Comparison of ENCODE assay signal across 14 cellular contexts in the genomic region with DNA sequence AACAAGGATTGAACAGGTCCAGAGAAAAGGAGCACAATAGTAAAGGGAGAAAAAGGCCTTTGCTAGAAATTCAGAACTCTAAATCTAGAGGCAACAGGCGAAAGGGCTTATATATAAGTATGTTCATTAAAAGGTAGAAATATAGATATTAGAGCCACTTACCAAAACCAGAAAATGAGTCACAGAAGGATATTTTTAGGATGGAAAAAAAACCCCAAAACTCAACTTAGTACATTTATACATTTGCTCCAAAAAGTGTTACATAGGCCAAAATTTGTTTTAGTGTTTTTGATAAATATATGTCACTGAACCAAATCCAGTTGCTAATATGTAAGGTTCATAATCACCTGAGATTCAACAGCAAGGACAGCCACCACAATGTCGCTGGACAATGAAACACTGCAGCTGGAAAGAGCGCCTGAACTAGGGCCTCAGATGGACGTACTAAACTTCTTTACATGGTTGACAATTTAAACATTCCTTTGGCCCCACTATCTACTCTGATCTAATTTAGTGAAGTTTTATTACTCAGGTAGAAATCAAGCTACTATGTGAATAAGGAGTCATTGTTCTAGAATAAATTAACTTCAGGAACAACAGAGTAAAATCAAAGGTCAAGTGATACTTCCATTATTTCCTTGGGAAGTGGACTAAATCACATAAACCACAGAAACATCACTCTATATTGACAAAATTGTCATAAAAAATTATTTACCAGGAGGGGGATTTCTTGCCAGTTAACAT. TPM values are rescaled to one million over a fixed set of nuclear protein-coding genes. Genes with fewer than 3 reads are reported as not detected.
DNase-seq lines count a peak whose midpoint lies in the region; ATAC-seq and TF ChIP-seq lines count a peak whose summit lies in the region.
"Had no signal": no experiment of that assay in that cellular context is flagged by ENCODE, and none has a peak within 500 bp of the region (broad histone marks: within the 10 kb centered on the region; RNA-seq: fewer than 3 reads in every experiment).

No MANE protein-coding gene starts in this region.

- no peaks in the 10 kb centered on the region for H3K9me3 ChIP-seq in OCI-LY1 (ENCODE audit: low read length)
- no peaks in the 10 kb centered on the region for H3K9me3 ChIP-seq in endodermal cell (ENCODE audit: control insufficient read depth, low read length)

- H3K9me3 Mint-ChIP-seq in T-helper 1 cell treated with Interleukin-12 subunit alpha and Interleukin-12 subunit beta and Interleukin-4 antibody, amounts not matched to agents 30 μg/mL and 1 μg/mL, for 36 hours, result no peaks in the 10 kb centered on the region
- no peaks in the 10 kb centered on the region for H3K9me3 Mint-ChIP-seq in endodermal cell
- no peaks in the 10 kb centered on the region for H3K9me3 Mint-ChIP-seq in stimulated activated effector memory CD8-positive, alpha-beta T cell treated with anti-CD3 and anti-CD28 coated beads, Interleukin-12 subunit alpha, Interleukin-12 subunit beta, amount 100 ng/mL, for 72 hours
- H3K9me3 Mint-ChIP-seq: neural crest cell had no signal

- H3K27me3 Mint-ChIP-seq in T-helper 1 cell treated with Interleukin-12 subunit alpha and Interleukin-12 subunit beta and Interleukin-4 antibody, amounts not matched to agents 30 μg/mL and 1 μg/mL, for 36 hours (ENCODE audit: low read depth), result no peaks in the 10 kb centered on the region
- H3K27me3 Mint-ChIP-seq in endodermal cell (ENCODE audit: insufficient read depth), result no peaks in the 10 kb centered on the region

- H3K4me3 Mint-ChIP-seq in T-helper 1 cell treated with Interleukin-12 subunit alpha and Interleukin-12 subunit beta and Interleukin-4 antibody, amounts not matched to agents 30 μg/mL and 1 μg/mL, for 36 hours, result no peak overlapping the region
- no peak overlapping the region for H3K4me3 Mint-ChIP-seq in endodermal cell
- peak overlapping the region; percentile 38 for H3K4me3 Mint-ChIP-seq in stimulated activated effector memory CD8-positive, alpha-beta T cell treated with anti-CD3 and anti-CD28 coated beads, Interleukin-12 subunit alpha, Interleukin-12 subunit beta, amount 100 ng/mL, for 72 hours
- H3K4me3 Mint-ChIP-seq: neural crest cell had no signal

- H3K27ac ChIP-seq in OCI-LY1 (ENCODE audit: low read depth, low read length, poor library complexity, severe bottlenecking), result peak overlapping the region; percentile 77
- H3K27ac ChIP-seq in endodermal cell (ENCODE audit: low read depth, low read length), result no peak overlapping the region
- H3K27ac ChIP-seq: 22Rv1, SK-N-MC had no signal

- peak overlapping the region; percentile 2; the same call in 1 of the 2 replicates for H3K9ac ChIP-seq in OCI-LY1 (ENCODE audit: low read length)
- H3K9ac ChIP-seq in endodermal cell (ENCODE audit: extremely low read depth, low read length, poor library complexity, severe bottlenecking), result no peak overlapping the region

- DNase-seq in T-helper 1 cell, result no peak
- no peak for DNase-seq in endodermal cell
- no peak for DNase-seq in stimulated activated effector memory CD8-positive, alpha-beta T cell treated with anti-CD3 and anti-CD28 coated beads, Interleukin-12 subunit alpha, Interleukin-12 subunit beta, amount 100 ng/mL, for 72 hours (ENCODE audit: low spot score in 2 of 2)
- no peak for DNase-seq in glomerular visceral epithelial cell (ENCODE audit: extremely low spot score)
- DNase-seq in kidney tubule cell (ENCODE audit: low spot score), result no peak
- DNase-seq: HCEC 1CT; NK-92 treated with Interleukin-12 subunit alpha and Interleukin-12 subunit beta, amount 100 ng/mL, for 24 hours had no signal

- H3K27ac Mint-ChIP-seq in T-helper 1 cell treated with Interleukin-12 subunit alpha and Interleukin-12 subunit beta and Interleukin-4 antibody, amounts not matched to agents 30 μg/mL and 1 μg/mL, for 36 hours, result peak overlapping the region; percentile 53
- peak overlapping the region; percentile 6 for H3K27ac Mint-ChIP-seq in endodermal cell
- H3K27ac Mint-ChIP-seq in stimulated activated effector memory CD8-positive, alpha-beta T cell treated with anti-CD3 and anti-CD28 coated beads, Interleukin-12 subunit alpha, Interleukin-12 subunit beta, amount 100 ng/mL, for 72 hours, result peak overlapping the region; percentile 34

- H3K36me3 Mint-ChIP-seq in T-helper 1 cell treated with Interleukin-12 subunit alpha and Interleukin-12 subunit beta and Interleukin-4 antibody, amounts not matched to agents 30 μg/mL and 1 μg/mL, for 36 hours (ENCODE audit: low read depth), result peaks cover 20% of the 10 kb centered on the region
- H3K36me3 Mint-ChIP-seq in endodermal cell (ENCODE audit: low read depth), result peaks cover 3% of the 10 kb centered on the region
- H3K36me3 Mint-ChIP-seq in stimulated activated effector memory CD8-positive, alpha-beta T cell treated with anti-CD3 and anti-CD28 coated beads, Interleukin-12 subunit alpha, Interleukin-12 subunit beta, amount 100 ng/mL, for 72 hours, result peaks cover 59% of the 10 kb centered on the region

- H3K4me3 ChIP-seq in OCI-LY1 (ENCODE audit: low read depth, low read length, poor library complexity, severe bottlenecking) (peak overlapping the region; percentile 5), endodermal cell (ENCODE audit: low read length) (no peak overlapping the region)
- H3K4me3 ChIP-seq: SK-N-MC had no signal

- TF ChIP-seq CTCF in OCI-LY1 (IDR thresholded peaks at IDR 0.05; ENCODE audit: low read length) (no peak), endodermal cell (conservative IDR thresholded peaks at IDR 0.05) (no peak)

- WGBS in endodermal cell (ENCODE audit: insufficient coverage in 1 of 2, insufficient read length in 1 of 2), 2 experiments, result 93 to 100% methylated on average over 3 to 4 of the region's 4 CpGs

- H3K4me1 ChIP-seq in OCI-LY1 (ENCODE audit: insufficient read depth, low read length, severe bottlenecking) (peaks cover 97% of the 10 kb centered on the region), endodermal cell (ENCODE audit: control insufficient read depth, insufficient read depth, low read length) (no peaks in the 10 kb centered on the region)

- H3K9me2 ChIP-seq in OCI-LY1 (ENCODE audit: low read depth, low read length), result no peaks in the 10 kb centered on the region

- no peak for ATAC-seq in stimulated activated effector memory CD8-positive, alpha-beta T cell treated with anti-CD3 and anti-CD28 coated beads, Interleukin-12 subunit alpha, Interleukin-12 subunit beta, amount 100 ng/mL, for 72 hours
- no peak for ATAC-seq in SK-N-SH treated with all-trans-retinoic acid at 6 μM for 48 hours

- H3K4me1 Mint-ChIP-seq in T-helper 1 cell treated with Interleukin-12 subunit alpha and Interleukin-12 subunit beta and Interleukin-4 antibody, amounts not matched to agents 30 μg/mL and 1 μg/mL, for 36 hours (ENCODE audit: low read depth), result peaks cover 64% of the 10 kb centered on the region
- H3K4me1 Mint-ChIP-seq in endodermal cell, result peaks cover 27% of the 10 kb centered on the region
- H3K4me1 Mint-ChIP-seq in stimulated activated effector memory CD8-positive, alpha-beta T cell treated with anti-CD3 and anti-CD28 coated beads, Interleukin-12 subunit alpha, Interleukin-12 subunit beta, amount 100 ng/mL, for 72 hours, result peaks cover 51% of the 10 kb centered on the region

- no peaks in the 10 kb centered on the region for H4K20me1 ChIP-seq in OCI-LY1 (ENCODE audit: insufficient read depth, low read length)

- H3K36me3 ChIP-seq in OCI-LY1 (ENCODE audit: insufficient read depth, low read length) (peaks cover 15% of the 10 kb centered on the region; the same call in 1 of the 2 replicates), endodermal cell (ENCODE audit: control insufficient read depth, insufficient read depth, low read length) (peaks cover 17% of the 10 kb centered on the region)

- no peaks in the 10 kb centered on the region for H3K27me3 ChIP-seq in OCI-LY1 (ENCODE audit: insufficient read depth, low read length)
- no peaks in the 10 kb centered on the region for H3K27me3 ChIP-seq in endodermal cell (ENCODE audit: control insufficient read depth, insufficient read depth, low read length, poor library complexity, severe bottlenecking)

- H2AFZ ChIP-seq in OCI-LY1 (ENCODE audit: low read length), result no peak overlapping the region

- H3F3A ChIP-seq in OCI-LY1 (ENCODE audit: insufficient read depth, low read length), result no peaks in the 10 kb centered on the region

- peak overlapping the region; percentile 37 for H3K4me2 ChIP-seq in OCI-LY1 (ENCODE audit: low read length)

- peaks cover 75% of the 10 kb centered on the region for H3K79me2 ChIP-seq in OCI-LY1 (ENCODE audit: insufficient read depth, low read length)

TF ChIP-seq in SK-N-SH treated with all-trans-retinoic acid at 6 μM for 48 hours, 23 proteins besides CTCF, POLR2A, EP300 and RAD21 (continues in another document):
- TF ChIP-seq ZNF70 (CRISPR knock-in tag; IDR thresholded peaks at IDR 0.05) (no peak), ESRRG (CRISPR knock-in tag; IDR thresholded peaks at IDR 0.05) (no peak), ZC3H10 (CRISPR knock-in tag; IDR thresholded peaks at IDR 0.05) (no peak), TSHZ2 (CRISPR knock-in tag; IDR thresholded peaks at IDR 0.05) (no peak)

RNA-seq across cellular contexts. Expression of gene FAM3C, which starts 10.9 kb away (rescaled TPM):
- total RNA-seq in endodermal cell, result 10 to 100 TPM; 61.3 to 61.5 TPM
- polyA plus RNA-seq in endodermal cell (2013, experiment 1 of 2), result 54.5 TPM
- 53.0 TPM for polyA plus RNA-seq in endodermal cell (2013, experiment 2 of 2)

RNA-seq across cellular contexts. Expression of gene WNT16, which starts 56.4 kb away (rescaled TPM):
- total RNA-seq in endodermal cell, result under 1 TPM; 0.57 to 0.93 TPM
- 0.18 TPM for polyA plus RNA-seq in endodermal cell (2013, experiment 1 of 2)
- not detected for polyA plus RNA-seq in endodermal cell (2013, experiment 2 of 2)
- total RNA-seq: neural crest cell, subcutaneous adipose tissue had no signal
